8 cellular contexts compared by ENCODE assay signal in genomic region chr3:13879946-13880810, GRCh38. TPM values are rescaled to one million over a fixed set of nuclear protein-coding genes. Genes with fewer than 3 reads are reported as not detected.
DNase-seq lines count a peak whose midpoint lies in the region; ATAC-seq and TF ChIP-seq lines count a peak whose summit lies in the region.

WNT7A (minus strand) TSS chr3:13880071; CDS start chr3:13879816, 255 bp downstream.

- CTCF ChIA-PET in OCI-LY7 (lab: Charles Lee; ENCODE audit: unreplicated experiment), result no interaction called here

- H3K36me3 ChIP-seq in brain microvascular endothelial cell (replicated peaks), result no peaks in the 10 kb centered on the region
- no peaks in the 10 kb centered on the region for H3K36me3 ChIP-seq in OCI-LY7 (ENCODE audit: insufficient read depth, low read length)

- no peak within 1 kb of the TSS for H3K4me2 ChIP-seq in OCI-LY7 (ENCODE audit: low read length)

- H3K27ac ChIP-seq in brain microvascular endothelial cell, result no peak within 1 kb of the TSS
- no peak within 1 kb of the TSS for H3K27ac ChIP-seq in OCI-LY7 (ENCODE audit: low read depth, low read length, poor library complexity, severe bottlenecking)

- intact Hi-C loops in OCI-LY7 (cut with micrococcal nuclease; ENCODE audit: unreplicated experiment), result no loop called here

- H4K20me1 ChIP-seq in OCI-LY7 (ENCODE audit: insufficient read depth, low read length), result no peaks in the 10 kb centered on the region

- no peaks in the 10 kb centered on the region for H3K4me1 ChIP-seq in OCI-LY7 (ENCODE audit: insufficient read depth, low read length, poor library complexity, severe bottlenecking)

- peaks cover 47% of the 10 kb centered on the region for H3K27me3 ChIP-seq in brain microvascular endothelial cell (replicated peaks)

- peak within 1 kb of the TSS; percentile 66 for H3K27ac Mint-ChIP-seq in T-helper 17 cell

- H2AFZ ChIP-seq in OCI-LY7 (ENCODE audit: low read length), result no peak within 1 kb of the TSS

- peaks cover 30% of the 10 kb centered on the region for H3K4me1 Mint-ChIP-seq in T-helper 17 cell

- DNase-seq in T-helper 17 cell (peak; percentile 56 to 67 (median 63)), brain microvascular endothelial cell (no peak), left lobe of liver (ENCODE audit: low spot score) (peak; percentile 34), SIG-M5 (lab: John Stamatoyannopoulos, UW) (no peak), OCI-LY7 (ENCODE audit: low spot score) (no peak)
- peak in 2 of 3 experiments; percentile 53 to 55 for DNase-seq in stimulated activated CD4-positive, alpha-beta T cell treated with anti-CD3 and anti-CD28 coated beads, TNF-alpha, amount 100 ng/mL, for 4 hours (ENCODE audit: low read depth in 3 of 3)

- no peaks in the 10 kb centered on the region for H3K9me3 ChIP-seq in T-helper 17 cell (ENCODE audit: control insufficient read depth, low read length, poor library complexity, severe bottlenecking)
- no peaks in the 10 kb centered on the region for H3K9me3 ChIP-seq in OCI-LY7 (ENCODE audit: low read length)

- peaks cover 10% of the 10 kb centered on the region for H3K36me3 Mint-ChIP-seq in T-helper 17 cell (ENCODE audit: low read depth)

- H3K27me3 Mint-ChIP-seq in T-helper 17 cell, result peaks cover 48% of the 10 kb centered on the region

- no TSS peak for BruUV-seq in OCI-LY7 (replicated peaks; lab: Mats Ljungman, UMichigan)

- in situ Hi-C loops in brain microvascular endothelial cell (cut with HindIII; ENCODE audit: low pct_ligation_motif_present, low sequenced_read_pairs), result no loop called here

- TF ChIP-seq CTCF in GM12875 (IDR thresholded peaks at IDR 0.05; ENCODE audit: borderline replicate concordance, insufficient read depth, low read depth, low read length), result peak; percentile 58
- TF ChIP-seq CTCF in brain microvascular endothelial cell (IDR thresholded peaks at IDR 0.05; ENCODE audit: low read depth, low read length, missing control alignments), result peak; percentile 28
- TF ChIP-seq CTCF in OCI-LY7 (conservative IDR thresholded peaks at IDR 0.05; ENCODE audit: low read length), result no peak

- H3K4me3 Mint-ChIP-seq in T-helper 17 cell, result peak within 1 kb of the TSS; percentile 94

- H3K79me2 ChIP-seq in OCI-LY7 (ENCODE audit: insufficient read depth, low read depth, low read length), result no peaks in the 10 kb centered on the region

- no peaks in the 10 kb centered on the region for H3K9me2 ChIP-seq in OCI-LY7 (ENCODE audit: insufficient read depth, low read length)

- POLR2A ChIA-PET in OCI-LY7 (lab: Charles Lee), result interaction anchor here (0.6 kb wide), 1 partner anchor 106 kb away, joined by 3 read pairs; no protein-coding TSS in a partner anchor

- H3K4me3 ChIP-seq in GM12875 (ENCODE audit: low read depth, low read length) (no peak within 1 kb of the TSS), brain microvascular endothelial cell (ENCODE audit: low read depth, low read length) (no peak within 1 kb of the TSS), OCI-LY7 (ENCODE audit: low read depth, low read length, poor library complexity, severe bottlenecking) (no peak within 1 kb of the TSS)

- ATAC-seq in T-helper 17 cell (peak; percentile 72), left lobe of liver (peak; percentile 27), GM21576 (IDR thresholded peaks at IDR 0.05; ENCODE audit: unreplicated experiment) (no peak)

RNA-seq across cellular contexts. Expression of gene WNT7A, which starts in this region (rescaled TPM):
- 10 to 100 TPM; 10.1 to 14.5 TPM for total RNA-seq in T-helper 17 cell
- total RNA-seq in left lobe of liver, result not detected
- not detected in 2 replicates for total RNA-seq in OCI-LY7 (2014; rRNA removed; shearing (Covaris generic))
- not detected in 2 replicates for total RNA-seq in OCI-LY7 (2022)

Comparison
In these comparisons a context has a peak if more than half of its experiments do, and no peak if none do; other contexts are left out.
1. RNA of gene WNT7A (total RNA-seq): 10.1 to 14.5 TPM in T-helper 17 cell; not detected in left lobe of liver (single experiment) and not detected in OCI-LY7; every median in the first group is over 10 times any median in the second.
2. Peak in DNase-seq and ATAC-seq in left lobe of liver; RNA of the gene not detected or under 1 TPM.
3. DNase-seq: peak in T-helper 17 cell (3 of 3) and stimulated activated CD4-positive, alpha-beta T cell treated with anti-CD3 and anti-CD28 coated beads, TNF-alpha, amount 100 ng/mL, for 4 hours (2 of 3); none in brain microvascular endothelial cell (single experiment), SIG-M5 (single experiment) and OCI-LY7 (single experiment).